ENCODE assay signal across 22 cellular contexts in the genomic region with DNA sequence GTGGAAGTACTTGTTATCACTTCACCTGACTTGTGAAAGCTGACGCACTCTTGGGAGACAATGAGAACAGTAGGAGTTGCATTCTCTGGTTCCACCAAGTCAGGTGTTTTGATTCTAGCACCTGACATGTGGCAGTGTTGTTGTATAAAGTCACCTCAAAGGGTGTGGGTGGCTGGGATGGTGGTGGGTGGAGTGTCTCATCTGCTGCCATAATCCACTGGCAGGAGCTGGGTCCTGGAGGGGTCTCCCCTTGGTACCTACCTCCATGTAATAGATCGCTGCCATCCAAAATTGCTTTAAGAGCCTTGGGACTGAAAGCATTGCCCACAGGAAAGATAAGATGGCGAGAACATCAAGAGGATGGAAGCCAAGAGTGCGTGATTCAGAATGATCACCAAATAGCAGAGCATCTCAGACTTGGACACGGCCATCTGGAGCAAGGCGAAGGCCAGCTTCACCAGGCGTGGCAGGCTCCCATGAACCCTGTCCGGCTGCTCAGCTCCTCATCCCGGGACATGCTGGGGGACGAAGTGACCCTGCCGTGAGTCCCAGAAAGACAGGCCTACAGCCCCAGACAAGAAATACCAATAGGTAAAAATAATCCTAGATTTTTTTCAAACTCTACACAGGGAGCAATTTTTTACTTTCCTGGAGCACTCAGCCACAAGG.
"Had no signal": no experiment of that assay in that cellular context is flagged by ENCODE, and none has a peak within 500 bp of the region (broad histone marks: within the 10 kb centered on the region; RNA-seq: fewer than 3 reads in every experiment).

No MANE protein-coding gene starts in this region.

- H3K4me1 ChIP-seq: gastrocnemius medialis, left lung, lower lobe of right lung, parathyroid adenoma, tibial nerve had no signal

- H3K4me3 ChIP-seq: coronary artery, gastrocnemius medialis, heart left ventricle, hepatocyte, left lung, lower lobe of right lung, sigmoid colon, thoracic aorta, tibial nerve had no signal

- H3K36me3 Mint-ChIP-seq: memory B cell; natural killer cell treated with Interleukin-12 subunit alpha and Interleukin-12 subunit beta and Interleukin-15 and Interleukin-18, amount 100 ng/mL, for 72 hours; stimulated activated memory B cell treated with anti-CD40 and anti-IgM and Interleukin-4, amounts not matched to agents 10 μg/mL and 1 μg/mL and 100 μg/mL, for 72 hours had no signal

- H3K27ac Mint-ChIP-seq: effector memory CD8-positive, alpha-beta T cell; memory B cell; natural killer cell treated with Interleukin-12 subunit alpha and Interleukin-12 subunit beta and Interleukin-15 and Interleukin-18, amount 100 ng/mL, for 72 hours; progenitor cell of endocrine pancreas; stimulated activated memory B cell treated with anti-CD40 and anti-IgM and Interleukin-4, amounts not matched to agents 10 μg/mL and 1 μg/mL and 100 μg/mL, for 72 hours had no signal

- FAIRE-seq: kidney had no signal

- H3K36me3 ChIP-seq: gastrocnemius medialis, heart left ventricle, left lung, lower lobe of right lung, neutrophil, sigmoid colon, thoracic aorta, tibial nerve had no signal

- H3K27ac ChIP-seq: coronary artery, gastrocnemius medialis, heart left ventricle, hepatocyte, left lung, lower lobe of right lung, neutrophil, parathyroid adenoma, sigmoid colon, thoracic aorta, tibial nerve had no signal

- DNase-seq: dermis blood vessel endothelial cell; effector memory CD8-positive, alpha-beta T cell; foreskin fibroblast; gastrocnemius medialis; heart left ventricle; kidney; left lung; lower lobe of right lung; sigmoid colon; stimulated activated CD4-positive, alpha-beta T cell treated with anti-CD3 and anti-CD28 coated beads, Interleukin-4, amount 100 ng/mL, for 4 hours; stimulated activated naive CD8-positive, alpha-beta T cell treated with anti-CD3 and anti-CD28 coated beads, Interleukin-15, Interleukin-2, amounts not matched to agents 100 U/mL and 50 U/mL, for 24 hours had no signal

- ATAC-seq: effector memory CD8-positive, alpha-beta T cell; gastrocnemius medialis; heart left ventricle; left lung; lower lobe of right lung; natural killer cell treated with Interleukin-12 subunit alpha and Interleukin-12 subunit beta and Interleukin-15 and Interleukin-18, amount 100 ng/mL, for 72 hours; stimulated activated memory B cell treated with anti-CD40 and anti-IgM and Interleukin-4, amounts not matched to agents 10 μg/mL and 1 μg/mL and 100 μg/mL, for 72 hours; stimulated activated naive CD8-positive, alpha-beta T cell treated with anti-CD3 and anti-CD28 coated beads, Interleukin-15, Interleukin-2, amounts not matched to agents 100 U/mL and 50 U/mL, for 24 hours had no signal

- H3K4me1 Mint-ChIP-seq: memory B cell; neural crest cell; stimulated activated memory B cell treated with anti-CD40 and anti-IgM and Interleukin-4, amounts not matched to agents 10 μg/mL and 1 μg/mL and 100 μg/mL, for 72 hours had no signal

- H3K4me3 Mint-ChIP-seq: effector memory CD8-positive, alpha-beta T cell; memory B cell; natural killer cell treated with Interleukin-12 subunit alpha and Interleukin-12 subunit beta and Interleukin-15 and Interleukin-18, amount 100 ng/mL, for 72 hours; neural crest cell; stimulated activated memory B cell treated with anti-CD40 and anti-IgM and Interleukin-4, amounts not matched to agents 10 μg/mL and 1 μg/mL and 100 μg/mL, for 72 hours had no signal

- H3K9me3 Mint-ChIP-seq: effector memory CD8-positive, alpha-beta T cell; memory B cell; natural killer cell treated with Interleukin-12 subunit alpha and Interleukin-12 subunit beta and Interleukin-15 and Interleukin-18, amount 100 ng/mL, for 72 hours; neural crest cell had no signal

- H3K9me3 ChIP-seq: gastrocnemius medialis, heart left ventricle, left lung, lower lobe of right lung, neutrophil, sigmoid colon, thoracic aorta, tibial nerve had no signal
